ENCODE assay signal across 8 cellular contexts in the genomic region with DNA sequence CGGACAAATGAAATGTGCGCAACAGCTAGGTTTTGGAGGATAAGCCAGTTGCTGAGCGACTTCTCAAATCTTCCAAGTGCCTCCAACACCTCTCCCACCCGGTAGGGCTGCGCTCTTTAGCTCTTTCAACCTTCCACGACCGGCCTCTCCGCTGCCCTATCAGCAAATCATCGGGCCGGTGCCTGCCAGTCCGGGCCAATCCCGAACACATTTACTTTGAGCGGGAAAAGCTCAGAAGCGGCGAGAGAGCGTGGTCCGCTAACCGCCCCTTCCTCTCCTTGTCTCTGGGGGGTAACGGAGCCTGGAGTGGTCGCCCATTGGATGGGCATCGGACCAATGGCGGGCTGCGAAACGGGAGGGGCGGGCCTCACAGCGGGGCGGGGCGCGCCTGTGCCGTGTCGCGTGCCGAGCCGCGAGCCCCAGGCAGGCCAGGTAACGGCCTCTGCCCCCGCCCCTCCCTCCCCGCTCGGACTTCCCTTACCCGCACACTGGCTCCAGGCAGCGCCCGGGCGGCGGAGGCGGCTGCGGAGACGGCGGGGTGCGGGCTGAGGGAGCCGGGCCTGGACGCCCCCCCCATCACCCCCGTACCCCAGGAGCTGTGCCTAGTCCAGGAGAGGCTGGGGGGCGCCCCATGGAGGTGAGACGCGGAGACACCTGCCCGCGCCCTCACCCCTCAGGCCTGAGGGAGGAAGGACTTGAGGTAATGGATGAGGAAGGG. TPM values are rescaled to one million over a fixed set of nuclear protein-coding genes. Genes with fewer than 3 reads are reported as not detected.
DNase-seq lines count a peak whose midpoint lies in the region; ATAC-seq and TF ChIP-seq lines count a peak whose summit lies in the region.

A gene (plus strand): TSS at position 486 of the 718 bp plus-strand sequence. CDS start 146 bp downstream, at position 632.

- H3K4me3 ChIP-seq in heart right ventricle, result peak within 1 kb of the TSS in 7 of 10 donors; percentile 10 to 42 (median 26)
- H3K4me3 ChIP-seq in choroid plexus epithelial cell (ENCODE audit: low read depth, low read length), result no peak within 1 kb of the TSS
- no peak within 1 kb of the TSS for H3K4me3 ChIP-seq in ovary
- H3K4me3 ChIP-seq in SJCRH30, result no peak within 1 kb of the TSS

- no peaks in the 10 kb centered on the region for H3K9me3 ChIP-seq in heart right ventricle
- H3K9me3 ChIP-seq in ovary, result no peaks in the 10 kb centered on the region
- H3K9me3 ChIP-seq in SJCRH30 (replicated peaks), result no peaks in the 10 kb centered on the region

- no peak for TF ChIP-seq EP300 in ovary (IDR thresholded peaks at IDR 0.05)

- DNase-seq in heart right ventricle (no peak), cardiac septum (ENCODE audit: low spot score) (no peak), SKM-1 treated with dmso at 0.1 percent for 144 hours (lab: John Stamatoyannopoulos, UW; ENCODE audit: unreplicated experiment) (peak; percentile 66), choroid plexus epithelial cell (ENCODE audit: low read depth) (no peak), omental fat pad (ENCODE audit: low spot score) (no peak), ovary (no peak), SJCRH30 (no peak), HFFc6 (no peak)

- no peaks in the 10 kb centered on the region for H3K36me3 Mint-ChIP-seq in HFFc6 (ENCODE audit: low read depth)

- H3K27me3 ChIP-seq in heart right ventricle (peaks cover 13 to 79% (median 61%) of the 10 kb centered on the region in 7 donors), ovary (peaks cover 8% of the 10 kb centered on the region), SJCRH30 (no peaks in the 10 kb centered on the region)

- no peak within 1 kb of the TSS; the same call in 1 of the 2 replicates for H3K4me3 Mint-ChIP-seq in HFFc6

- H3K4me1 ChIP-seq in heart right ventricle (peaks cover 0 to 6% (median 4%) of the 10 kb centered on the region in 9 donors), ovary (ENCODE audit: insufficient read depth) (peaks cover 3% of the 10 kb centered on the region), SJCRH30 (no peaks in the 10 kb centered on the region)

- 6 to 8% methylated on average over 50 to 57 of the region's 57 CpGs for whole genome bisulfite sequencing in heart right ventricle, 2 donors
- WGBS in ovary, 3 donors, result 4 to 22% (median 8%) methylated on average over 29 to 57 of the region's 57 CpGs

- H3K27ac ChIP-seq in heart right ventricle (no peak within 1 kb of the TSS), ovary (no peak within 1 kb of the TSS), SJCRH30 (no peak within 1 kb of the TSS)

- TF ChIP-seq CTCF in heart right ventricle (IDR thresholded peaks at IDR 0.05), result no peak
- peak; percentile 10 for TF ChIP-seq CTCF in choroid plexus epithelial cell (conservative IDR thresholded peaks at IDR 0.05; ENCODE audit: low read depth, low read length)
- no peak for TF ChIP-seq CTCF in omental fat pad (IDR thresholded peaks at IDR 0.05)
- TF ChIP-seq CTCF in ovary (IDR thresholded peaks at IDR 0.05), result no peak
- no peak for TF ChIP-seq CTCF in HFFc6 (IDR thresholded peaks at IDR 0.05)

- H3K4me1 Mint-ChIP-seq in HFFc6 (ENCODE audit: low read depth), result no peaks in the 10 kb centered on the region

- no peaks in the 10 kb centered on the region for H3K9me3 Mint-ChIP-seq in HFFc6

- H3K36me3 ChIP-seq in heart right ventricle (no peaks in the 10 kb centered on the region), ovary (no peaks in the 10 kb centered on the region), SJCRH30 (no peaks in the 10 kb centered on the region)

- intact Hi-C loops in heart right ventricle (cut with DNase I) (no loop called here), cardiac septum (cut with DNase I) (no loop called here), ovary (cut with DNase I) (no loop called here)

- H3K27ac Mint-ChIP-seq in HFFc6, result no peak within 1 kb of the TSS

- peak in 1 of 8 donors; percentile 15 for ATAC-seq in heart right ventricle
- ATAC-seq in omental fat pad (ENCODE audit: low FRiP score), result peak; percentile 23

- TF ChIP-seq POLR2A in ovary (IDR thresholded peaks at IDR 0.05), result no peak

- H3K27me3 Mint-ChIP-seq in HFFc6 (ENCODE audit: insufficient read depth), result peaks cover 9% of the 10 kb centered on the region

RNA-seq across cellular contexts. Expression of the gene that starts here (rescaled TPM):
- total RNA-seq in heart right ventricle, result under 1 TPM in 3 of 10 donors, not detected in 7; 0.14 to 0.40 (median 0.16) TPM
- polyA plus RNA-seq in heart right ventricle, result under 1 TPM in 1 of 2 donors, not detected in 1; 0.03 TPM
- total RNA-seq in cardiac septum, result not detected
- total RNA-seq in omental fat pad, result not detected
- total RNA-seq in ovary, result not detected
- polyA plus RNA-seq in ovary, result under 1 TPM in 1 of 2 donors, not detected in 1; 0.07 TPM
- total RNA-seq in SJCRH30 (2014; rRNA removed; shearing (Covaris generic)), result 0.04 TPM in 1 of 2 replicates, not detected in the other
- under 1 TPM in 2 of 6 experiments, not detected in 4; 0.09 to 0.14 TPM for total RNA-seq in HFFc6 (2021; fragmentation: NEBNext Ultra II Directional; extraction: Animal tissue kit (Norgen Biotek cat#: 25700))

Comparison
In these comparisons a context has a peak if more than half of its experiments do, and no peak if none do; other contexts are left out.
1. Peak in ATAC-seq in omental fat pad; RNA of the gene not detected or under 1 TPM.
2. H3K4me3 ChIP-seq: peak in heart right ventricle (7 of 10); none in choroid plexus epithelial cell (single experiment), ovary (single experiment) and SJCRH30 (single experiment).